In the genomic region with DNA sequence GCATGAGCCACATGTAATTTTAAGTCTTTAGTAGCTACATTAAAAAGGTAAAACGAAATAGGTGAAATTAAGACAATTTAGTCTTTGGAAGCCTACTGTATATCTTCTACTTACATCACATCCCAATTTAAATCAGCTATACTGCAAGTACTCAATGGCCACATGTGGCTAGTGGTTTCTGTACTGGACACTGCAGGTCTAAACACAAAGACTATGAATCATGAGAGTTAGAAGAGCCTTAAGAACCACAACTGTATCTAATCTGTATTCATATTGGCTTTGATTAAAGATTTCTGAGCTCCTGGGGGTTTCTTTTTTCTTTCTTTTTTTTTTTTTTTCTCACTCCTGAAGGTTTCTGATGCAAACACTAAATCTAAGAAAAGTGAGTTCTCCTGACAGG, we compare ENCODE assay signal across 25 cellular contexts.
"Had no signal": no experiment of that assay in that cellular context is flagged by ENCODE, and none has a peak within 500 bp of the region (broad histone marks: within the 10 kb centered on the region; RNA-seq: fewer than 3 reads in every experiment).

No MANE protein-coding gene starts in this region.

- H3K4me1 ChIP-seq: uterus had no signal

- ATAC-seq: esophagus mucosa; heart right ventricle; left lobe of liver; mucosa of descending colon; natural killer cell treated with Interleukin-12 subunit alpha and Interleukin-12 subunit beta and Interleukin-15 and Interleukin-18, amount 100 ng/mL, for 72 hours; pancreas; right lobe of liver; stimulated activated naive B cell treated with anti-CD40 and anti-IgM and Interleukin-4, amounts not matched to agents 10 μg/mL and 1 μg/mL and 100 μg/mL, for 72 hours; upper lobe of right lung had no signal

- H3K27me3 ChIP-seq: heart right ventricle, neutrophil, pancreas, right lobe of liver, tibial nerve, upper lobe of right lung, uterus had no signal

- DNase-seq: cortex of kidney; foreskin melanocyte; glutamatergic neuron; heart right ventricle; hippocampal formation; immature natural killer cell; mesenchymal stem cell; mucosa of descending colon; naive B cell; pancreas; retina; right lobe of liver; small intestine; stimulated activated CD4-positive, alpha-beta T cell treated with anti-CD3 and anti-CD28 coated beads, Interleukin-15, amount 100 ng/mL, for 24 hours; stimulated activated CD4-positive, alpha-beta T cell treated with anti-CD3 and anti-CD28 coated beads, Interleukin-2, amount 100 ng/mL, for 48 hours; stimulated activated naive B cell treated with anti-CD40 and anti-IgM and Interleukin-4, amounts not matched to agents 10 μg/mL and 1 μg/mL and 100 μg/mL, for 72 hours; upper lobe of right lung; uterus had no signal

- H3K4me3 ChIP-seq: heart right ventricle, lung, mucosa of descending colon, pancreas, right lobe of liver, thoracic aorta, tibial nerve, upper lobe of right lung, uterus had no signal

- H3K36me3 ChIP-seq: thoracic aorta, uterus had no signal

- H3K9me3 ChIP-seq: heart right ventricle, mucosa of descending colon, neutrophil, pancreas, right lobe of liver, thoracic aorta, tibial nerve, upper lobe of right lung, uterus had no signal

- H3K27ac ChIP-seq: heart right ventricle, neutrophil, pancreas, right lobe of liver, thoracic aorta, tibial nerve, upper lobe of right lung, uterus had no signal
